ENCODE assay signal across 2 cellular contexts in genomic region chr5:174665347-174665746, GRCh38.
TF ChIP-seq lines count a peak whose summit lies in the region.

No MANE protein-coding gene starts in this region.

TF ChIP-seq in HepG2, 621 proteins besides CTCF, POLR2A, EP300 and RAD21:
- TF ChIP-seq ARNTL (CRISPR knock-in tag; IDR thresholded peaks at IDR 0.05) (no peak), ZNF256 (CRISPR knock-in tag; conservative IDR thresholded peaks at IDR 0.05) (0 out of 2 replicates have a peak, but pooled peaks have one; percentile 33)

TF ChIP-seq in HEK293, 187 proteins besides CTCF, POLR2A, EP300 and RAD21:
- TF ChIP-seq ZNF510 (tag by site-specific recombination; IDR thresholded peaks at IDR 0.05; ENCODE audit: insufficient replicate concordance) (no peak), SETDB1 (IDR thresholded peaks at IDR 0.05; ENCODE audit: insufficient read length, low read length) (peak; percentile 94), TRIM28 (IDR thresholded peaks at IDR 0.05; ENCODE audit: borderline replicate concordance, low read length) (peak; percentile 55; the same call in 1 of the 2 replicates), ZNF488 (tag by site-specific recombination; IDR thresholded peaks at IDR 0.05) (no peak)
- TF ChIP-seq, protein P1, sequence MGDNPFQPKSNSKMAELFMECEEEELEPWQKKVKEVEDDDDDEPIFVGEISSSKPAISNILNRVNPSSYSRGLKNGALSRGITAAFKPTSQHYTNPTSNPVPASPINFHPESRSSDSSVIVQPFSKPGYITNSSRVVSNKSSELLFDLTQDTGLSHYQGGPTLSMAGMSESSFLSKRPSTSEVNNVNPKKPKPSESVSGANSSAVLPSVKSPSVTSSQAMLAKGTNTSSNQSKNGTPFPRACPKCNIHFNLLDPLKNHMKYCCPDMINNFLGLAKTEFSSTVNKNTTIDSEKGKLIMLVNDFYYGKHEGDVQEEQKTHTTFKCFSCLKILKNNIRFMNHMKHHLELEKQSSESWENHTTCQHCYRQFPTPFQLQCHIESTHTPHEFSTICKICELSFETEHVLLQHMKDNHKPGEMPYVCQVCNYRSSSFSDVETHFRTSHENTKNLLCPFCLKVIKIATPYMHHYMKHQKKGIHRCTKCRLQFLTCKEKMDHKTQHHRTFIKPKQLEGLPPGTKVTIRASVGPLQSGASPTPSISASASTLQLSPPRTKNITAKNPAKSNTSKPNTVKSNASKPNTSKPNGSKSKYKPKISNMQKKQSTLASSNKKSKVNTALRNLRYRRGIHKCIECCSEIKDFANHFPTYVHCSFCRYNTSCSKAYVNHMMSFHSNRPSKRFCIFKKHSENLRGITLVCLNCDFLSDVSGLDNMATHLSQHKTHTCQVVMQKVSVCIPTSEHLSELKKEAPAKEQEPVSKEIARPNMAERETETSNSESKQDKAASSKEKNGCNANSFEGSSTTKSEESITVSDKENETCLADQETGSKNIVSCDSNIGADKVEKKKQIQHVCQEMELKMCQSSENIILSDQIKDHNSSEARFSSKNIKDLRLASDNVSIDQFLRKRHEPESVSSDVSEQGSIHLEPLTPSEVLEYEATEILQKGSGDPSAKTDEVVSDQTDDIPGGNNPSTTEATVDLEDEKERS (tag by site-specific recombination; IDR thresholded peaks at IDR 0.05): peak; percentile 71; the same call in 1 of the 2 replicates
